ENCODE assay signal across 8 cellular contexts in the genomic region with DNA sequence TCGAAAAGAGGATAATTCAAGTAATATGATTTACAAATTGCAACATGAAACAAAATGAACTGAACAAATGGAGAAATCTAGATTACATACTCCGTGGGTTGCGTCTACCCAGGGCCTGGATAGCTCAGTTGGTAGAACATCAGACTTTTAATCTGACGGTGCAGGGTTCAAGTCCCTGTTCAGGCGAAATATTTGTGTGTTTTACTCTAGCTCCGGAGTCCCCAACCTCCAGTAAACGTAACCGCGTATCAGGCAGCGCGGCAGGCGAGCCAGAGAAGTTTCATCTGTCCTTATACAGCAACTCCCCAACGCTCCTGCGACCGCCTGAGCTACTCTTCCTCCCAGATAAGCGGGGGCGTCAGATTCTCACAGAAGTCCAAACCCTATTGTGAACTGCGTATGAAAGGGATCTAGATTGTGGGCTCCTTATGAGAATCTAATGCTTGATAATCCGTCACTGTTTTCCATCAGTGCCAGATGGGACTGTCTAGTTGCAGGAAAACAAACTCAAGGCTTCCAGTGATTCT.
DNase-seq lines count a peak whose midpoint lies in the region; ATAC-seq and TF ChIP-seq lines count a peak whose summit lies in the region.

No MANE protein-coding gene starts in this region.

- H3K27ac Mint-ChIP-seq in stimulated activated naive B cell treated with anti-CD40 and anti-IgM and Interleukin-4, amounts not matched to agents 10 μg/mL and 1 μg/mL and 100 μg/mL, for 72 hours, result no peak overlapping the region

- H3K4me3 ChIP-seq in HFF-Myc (replicated peaks; ENCODE audit: low read depth, low read length) (no peak overlapping the region), mucosa of descending colon (no peak overlapping the region)

- H3K4me1 ChIP-seq in mucosa of descending colon (ENCODE audit: low read depth), result no peaks in the 10 kb centered on the region

- intact Hi-C loops in mucosa of descending colon (cut with DNase I, micrococcal nuclease), result no loop called here

- ATAC-seq in mucosa of descending colon (no peak), HG03108 (IDR thresholded peaks at IDR 0.05; ENCODE audit: unreplicated experiment) (no peak)
- ATAC-seq in stimulated activated naive B cell treated with anti-CD40 and anti-IgM and Interleukin-4, amounts not matched to agents 10 μg/mL and 1 μg/mL and 100 μg/mL, for 72 hours (replicated peaks), result no peak

- no peaks in the 10 kb centered on the region for H3K36me3 ChIP-seq in mucosa of descending colon (ENCODE audit: low read depth)

- H3K9me3 ChIP-seq in mucosa of descending colon, result peaks cover 9% of the 10 kb centered on the region

- H3K27ac ChIP-seq in caudate nucleus (ENCODE audit: low read depth, low read length), result no peak overlapping the region

- H3K27me3 Mint-ChIP-seq in stimulated activated naive B cell treated with anti-CD40 and anti-IgM and Interleukin-4, amounts not matched to agents 10 μg/mL and 1 μg/mL and 100 μg/mL, for 72 hours, result peaks cover 60 to 61% of the 10 kb centered on the region in 2 donors

- DNase-seq in AG09319 (ENCODE audit: extremely low read depth, low read depth) (peak; percentile 76), HFF-Myc (ENCODE audit: extremely low read depth, low read depth) (peak; percentile 87), RPMI8226 (peak; percentile 89), fibroblast of the conjunctiva (ENCODE audit: low read depth) (peak; percentile 81), caudate nucleus (lab: John Stamatoyannopoulos, UW) (no peak), mucosa of descending colon (no peak)
- DNase-seq in stimulated activated naive B cell treated with anti-CD40 and anti-IgM and Interleukin-4, amounts not matched to agents 10 μg/mL and 1 μg/mL and 100 μg/mL, for 72 hours, result no peak

- no peaks in the 10 kb centered on the region for H3K36me3 Mint-ChIP-seq in stimulated activated naive B cell treated with anti-CD40 and anti-IgM and Interleukin-4, amounts not matched to agents 10 μg/mL and 1 μg/mL and 100 μg/mL, for 72 hours

- no peak for TF ChIP-seq CTCF in AG09319 (IDR thresholded peaks at IDR 0.05; ENCODE audit: low read depth, low read length)
- TF ChIP-seq CTCF in HFF-Myc (IDR thresholded peaks at IDR 0.05; ENCODE audit: low read depth, low read length, missing control alignments), result no peak
- no peak for TF ChIP-seq CTCF in mucosa of descending colon (IDR thresholded peaks at IDR 0.05)

- no peak overlapping the region for H3K4me3 Mint-ChIP-seq in stimulated activated naive B cell treated with anti-CD40 and anti-IgM and Interleukin-4, amounts not matched to agents 10 μg/mL and 1 μg/mL and 100 μg/mL, for 72 hours

- H3K9me3 Mint-ChIP-seq in stimulated activated naive B cell treated with anti-CD40 and anti-IgM and Interleukin-4, amounts not matched to agents 10 μg/mL and 1 μg/mL and 100 μg/mL, for 72 hours, result peaks cover 14 to 28% of the 10 kb centered on the region in 2 donors

- H3K4me1 Mint-ChIP-seq in stimulated activated naive B cell treated with anti-CD40 and anti-IgM and Interleukin-4, amounts not matched to agents 10 μg/mL and 1 μg/mL and 100 μg/mL, for 72 hours, result no peaks in the 10 kb centered on the region

Comparison
In these comparisons a context has a peak if more than half of its experiments do, and no peak if none do; other contexts are left out.
1. DNase-seq: peak in AG09319 (single experiment), HFF-Myc (single experiment), RPMI8226 (single experiment) and fibroblast of the conjunctiva (single experiment); none in caudate nucleus (0 of 61), mucosa of descending colon (0 of 3) and stimulated activated naive B cell treated with anti-CD40 and anti-IgM and Interleukin-4, amounts not matched to agents 10 μg/mL and 1 μg/mL and 100 μg/mL, for 72 hours (single experiment).